ENCODE assay signal across 10 cellular contexts in genomic region chr12:113246478-113247122, GRCh38. TPM values are rescaled to one million over a fixed set of nuclear protein-coding genes. Genes with fewer than 3 reads are reported as not detected.
DNase-seq lines count a peak whose midpoint lies in the region; ATAC-seq and TF ChIP-seq lines count a peak whose summit lies in the region.
"Had no signal": no experiment of that assay in that cellular context is flagged by ENCODE, and none has a peak within 500 bp of the region (broad histone marks: within the 10 kb centered on the region; RNA-seq: fewer than 3 reads in every experiment).

No MANE protein-coding gene starts in this region.

- peaks cover 6% of the 10 kb centered on the region for H3K4me1 Mint-ChIP-seq in activated naive CD4-positive, alpha-beta T cell treated with anti-CD3 and anti-CD28 coated beads, Interleukin-2, amount 10 ng/mL, durations not matched to agents 7 days and 5 days
- H3K4me1 Mint-ChIP-seq in activated naive CD4-positive, alpha-beta T cell treated with anti-CD3 and anti-CD28 coated beads for 36 hours (ENCODE audit: low read depth) = peaks cover 18% of the 10 kb centered on the region
- H3K4me1 Mint-ChIP-seq: immature natural killer cell had no signal

- peaks cover 3 to 45% of the 10 kb centered on the region in 2 donors for H3K36me3 ChIP-seq in duodenal mucosa (ENCODE audit: control insufficient read depth in 1 of 2, insufficient read depth in 2 of 2, low read length in 2 of 2)
- no peaks in the 10 kb centered on the region for H3K36me3 ChIP-seq in mucosa of stomach (ENCODE audit: control insufficient read depth, insufficient read depth, low read length)
- H3K36me3 ChIP-seq in upper lobe of right lung = peaks cover 4% of the 10 kb centered on the region

- H3K9ac ChIP-seq in duodenal mucosa (ENCODE audit: low read depth in 1 of 2, low read length in 2 of 2) (peak overlapping the region; percentile 13 to 40), mucosa of stomach (ENCODE audit: low read length) (peak overlapping the region; percentile 15)

- no peak overlapping the region for H3K4me3 Mint-ChIP-seq in activated naive CD4-positive, alpha-beta T cell treated with anti-CD3 and anti-CD28 coated beads, Interleukin-2, amount 10 ng/mL, durations not matched to agents 7 days and 5 days
- H3K4me3 Mint-ChIP-seq in activated naive CD4-positive, alpha-beta T cell treated with anti-CD3 and anti-CD28 coated beads for 36 hours = no peak overlapping the region
- H3K4me3 Mint-ChIP-seq: activated naive CD4-positive, alpha-beta T cell treated with anti-CD3 and anti-CD28 coated beads, Interleukin-2, amount 50 U/mL, for 24 hours; immature natural killer cell had no signal

- H3K27ac ChIP-seq in duodenal mucosa (ENCODE audit: low read depth, low read length) (peak overlapping the region; percentile 81), upper lobe of right lung (peak overlapping the region; percentile 84)

- H3K27me3 Mint-ChIP-seq in activated naive CD4-positive, alpha-beta T cell treated with anti-CD3 and anti-CD28 coated beads, Interleukin-2, amount 10 ng/mL, durations not matched to agents 7 days and 5 days = no peaks in the 10 kb centered on the region
- no peaks in the 10 kb centered on the region for H3K27me3 Mint-ChIP-seq in activated naive CD4-positive, alpha-beta T cell treated with anti-CD3 and anti-CD28 coated beads for 36 hours (ENCODE audit: low read depth)
- H3K27me3 Mint-ChIP-seq: activated naive CD4-positive, alpha-beta T cell treated with anti-CD3 and anti-CD28 coated beads, Interleukin-2, amount 50 U/mL, for 24 hours had no signal

- no peaks in the 10 kb centered on the region for H3K9me3 ChIP-seq in duodenal mucosa (ENCODE audit: control insufficient read depth in 1 of 2, low read length in 2 of 2)
- H3K9me3 ChIP-seq in mucosa of stomach (ENCODE audit: control insufficient read depth, low read length) = no peaks in the 10 kb centered on the region
- H3K9me3 ChIP-seq in upper lobe of right lung = no peaks in the 10 kb centered on the region

- ATAC-seq in upper lobe of right lung = peak; percentile 1

- peaks cover 48 to 51% of the 10 kb centered on the region in 2 donors for H3K4me1 ChIP-seq in duodenal mucosa (ENCODE audit: control insufficient read depth in 1 of 2, insufficient read depth in 2 of 2, low read length in 2 of 2)
- H3K4me1 ChIP-seq in mucosa of stomach (ENCODE audit: control insufficient read depth, insufficient read depth, low read length) = peaks cover 52% of the 10 kb centered on the region
- peaks cover 56% of the 10 kb centered on the region for H3K4me1 ChIP-seq in upper lobe of right lung

- H3K27me3 ChIP-seq in duodenal mucosa (ENCODE audit: control insufficient read depth in 1 of 2, insufficient read depth in 2 of 2, low read length in 2 of 2) (no peaks in the 10 kb centered on the region), mucosa of stomach (ENCODE audit: control insufficient read depth, insufficient read depth, low read length) (no peaks in the 10 kb centered on the region), upper lobe of right lung (no peaks in the 10 kb centered on the region)

- no peak for DNase-seq in activated naive CD4-positive, alpha-beta T cell treated with anti-CD3 and anti-CD28 coated beads, Interleukin-2, amount 10 ng/mL, durations not matched to agents 7 days and 5 days
- DNase-seq in activated naive CD4-positive, alpha-beta T cell treated with anti-CD3 and anti-CD28 coated beads for 36 hours = no peak
- DNase-seq in upper lobe of right lung (no peak), NCI-H2107 treated with DMSO at 0.1 percent for 48 hours (lab: John Stamatoyannopoulos, UW; ENCODE audit: unreplicated experiment) (no peak)
- DNase-seq in stimulated activated CD4-positive, alpha-beta T cell treated with anti-CD3 and anti-CD28 coated beads, Interleukin-4, amount 100 ng/mL, for 4 hours = no peak
- no peak for DNase-seq in activated CD8-positive, alpha-beta memory T cell treated with anti-CD3 and anti-CD28 coated beads for 24 hours
- DNase-seq: immature natural killer cell had no signal

- H3K9me3 Mint-ChIP-seq in activated naive CD4-positive, alpha-beta T cell treated with anti-CD3 and anti-CD28 coated beads, Interleukin-2, amount 10 ng/mL, durations not matched to agents 7 days and 5 days = no peaks in the 10 kb centered on the region
- peaks cover under 1% of the 10 kb centered on the region for H3K9me3 Mint-ChIP-seq in activated naive CD4-positive, alpha-beta T cell treated with anti-CD3 and anti-CD28 coated beads for 36 hours
- H3K9me3 Mint-ChIP-seq: activated naive CD4-positive, alpha-beta T cell treated with anti-CD3 and anti-CD28 coated beads, Interleukin-2, amount 50 U/mL, for 24 hours; immature natural killer cell had no signal

- H3K27ac Mint-ChIP-seq in activated naive CD4-positive, alpha-beta T cell treated with anti-CD3 and anti-CD28 coated beads, Interleukin-2, amount 10 ng/mL, durations not matched to agents 7 days and 5 days = peak overlapping the region; percentile 29
- no peak overlapping the region for H3K27ac Mint-ChIP-seq in activated naive CD4-positive, alpha-beta T cell treated with anti-CD3 and anti-CD28 coated beads for 36 hours
- H3K27ac Mint-ChIP-seq: activated naive CD4-positive, alpha-beta T cell treated with anti-CD3 and anti-CD28 coated beads, Interleukin-2, amount 50 U/mL, for 24 hours; immature natural killer cell had no signal

- no peak for TF ChIP-seq CTCF in upper lobe of right lung (IDR thresholded peaks at IDR 0.05)

- H3K4me3 ChIP-seq in duodenal mucosa (ENCODE audit: low read depth in 1 of 2, low read length in 2 of 2) = peak overlapping the region; percentile 30 to 47
- H3K4me3 ChIP-seq in mucosa of stomach (ENCODE audit: low read length) = no peak overlapping the region
- H3K4me3 ChIP-seq in upper lobe of right lung = peak overlapping the region; percentile 10

- peaks cover 8% of the 10 kb centered on the region for H3K36me3 Mint-ChIP-seq in activated naive CD4-positive, alpha-beta T cell treated with anti-CD3 and anti-CD28 coated beads, Interleukin-2, amount 10 ng/mL, durations not matched to agents 7 days and 5 days
- H3K36me3 Mint-ChIP-seq in activated naive CD4-positive, alpha-beta T cell treated with anti-CD3 and anti-CD28 coated beads for 36 hours (ENCODE audit: low read depth) = peaks cover 20% of the 10 kb centered on the region

- intact Hi-C loops in activated naive CD4-positive, alpha-beta T cell treated with anti-CD3 and anti-CD28 coated beads for 36 hours (cut with micrococcal nuclease) = no loop called here
- intact Hi-C loops in upper lobe of right lung (cut with DNase I) = no loop called here

- CTCF ChIA-PET in activated naive CD4-positive, alpha-beta T cell treated with anti-CD3 and anti-CD28 coated beads, Interleukin-2, amount 10 ng/mL, durations not matched to agents 7 days and 5 days (lab: Charles Lee) = no interaction called here
- CTCF ChIA-PET in activated naive CD4-positive, alpha-beta T cell treated with anti-CD3 and anti-CD28 coated beads for 36 hours (lab: Charles Lee) = no interaction called here

RNA-seq across cellular contexts. Expression of gene TPCN1, which starts 25.3 kb away (rescaled TPM):
- total RNA-seq in activated naive CD4-positive, alpha-beta T cell treated with anti-CD3 and anti-CD28 coated beads for 36 hours = 10 to 100 TPM; 47.3 to 49.2 TPM
- 51.9 TPM for total RNA-seq in upper lobe of right lung
